ENCODE assay signal across 12 cellular contexts in the genomic region with DNA sequence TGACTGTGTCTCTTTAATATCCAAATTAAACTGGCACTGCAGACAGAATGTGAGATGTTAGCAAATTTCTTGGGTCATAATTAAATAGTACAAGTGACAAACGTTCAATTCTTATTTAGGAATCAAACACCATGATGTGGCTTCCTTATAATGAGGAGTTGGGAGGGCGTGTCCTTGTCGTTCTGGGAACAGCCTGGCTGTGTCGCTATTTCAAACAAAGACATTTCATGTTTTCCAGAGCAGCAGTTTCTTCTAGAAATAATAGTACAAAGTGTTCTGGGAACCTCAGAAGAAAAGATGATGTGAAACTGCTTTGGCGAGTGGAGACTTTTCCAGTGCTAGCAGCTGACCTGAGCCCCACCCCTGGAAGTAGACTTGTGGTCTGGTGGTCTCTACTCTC.
A peak's percentile ranks its signal among the peaks of the same experiment; 100 is the strongest.
DNase-seq lines count a peak whose midpoint lies in the region; TF ChIP-seq lines count a peak whose summit lies in the region.
"Had no signal": no experiment of that assay in that cellular context is flagged by ENCODE, and none has a peak within 500 bp of the region (broad histone marks: within the 10 kb centered on the region; RNA-seq: fewer than 3 reads in every experiment).

No MANE protein-coding gene starts in this region.

- peak; percentile 18 for DNase-seq in AG20443 (ENCODE audit: low spot score)
- no peak for DNase-seq in GM12865 (ENCODE audit: low read depth)
- no peak for DNase-seq in OCI-LY7 (ENCODE audit: low spot score)
- peak; percentile 34 for DNase-seq in iPS-NIHi11 (ENCODE audit: low spot score)
- DNase-seq in Karpas-422: no peak
- no peak for DNase-seq in cortex of kidney (lab: John Stamatoyannopoulos, UW)
- no peak for DNase-seq in T-helper 9 cell
- no peak for DNase-seq in esophagus muscularis mucosa (ENCODE audit: extremely low spot score)
- DNase-seq: mammary epithelial cell, NCI-H510A, small intestine had no signal

- H3K27me3 ChIP-seq in Karpas-422 (ENCODE audit: low read length) (no peaks in the 10 kb centered on the region), esophagus muscularis mucosa (peaks cover 0 to 22% (median 0%) of the 10 kb centered on the region in 4 donors)
- H3K27me3 ChIP-seq: neutrophil had no signal

- CTCF ChIA-PET in OCI-LY7 (lab: Charles Lee; ENCODE audit: unreplicated experiment): no interaction called here

- peaks cover 3% of the 10 kb centered on the region for H3K4me1 ChIP-seq in OCI-LY7 (ENCODE audit: insufficient read depth, low read length, poor library complexity, severe bottlenecking)
- no peaks in the 10 kb centered on the region for H3K4me1 ChIP-seq in Karpas-422 (ENCODE audit: low read length)
- no peaks in the 10 kb centered on the region for H3K4me1 ChIP-seq in esophagus muscularis mucosa

- TF ChIP-seq CTCF in GM12865 (IDR thresholded peaks at IDR 0.05; ENCODE audit: insufficient read depth, low read depth, low read length, missing control alignments) (peak; percentile 8), OCI-LY7 (conservative IDR thresholded peaks at IDR 0.05; ENCODE audit: low read length) (peak; percentile 46), esophagus muscularis mucosa (IDR thresholded peaks at IDR 0.05) (no peak)

- POLR2A ChIA-PET in OCI-LY7 (lab: Charles Lee): no interaction called here

- intact Hi-C loops in OCI-LY7 (cut with micrococcal nuclease; ENCODE audit: unreplicated experiment) (no loop called here), esophagus muscularis mucosa (cut with DNase I) (no loop called here)

- H3K9me2 ChIP-seq in OCI-LY7 (ENCODE audit: insufficient read depth, low read length): no peaks in the 10 kb centered on the region
- H3K9me2 ChIP-seq in Karpas-422 (replicated peaks; ENCODE audit: insufficient read depth, low read length): no peaks in the 10 kb centered on the region

- WGBS in esophagus muscularis mucosa: 24% methylated on average over 5 of the region's 5 CpGs

- no peak for TF ChIP-seq POLR2A in esophagus muscularis mucosa (IDR thresholded peaks at IDR 0.05; ENCODE audit: low read depth)

- H3K36me3 ChIP-seq in OCI-LY7 (ENCODE audit: insufficient read depth, low read length) (no peaks in the 10 kb centered on the region), Karpas-422 (ENCODE audit: insufficient read depth, low read length) (no peaks in the 10 kb centered on the region), esophagus muscularis mucosa (no peaks in the 10 kb centered on the region)
- H3K36me3 ChIP-seq: neutrophil had no signal

- H3K4me3 ChIP-seq in GM12865 (ENCODE audit: low read depth, low read length) (no peak overlapping the region), OCI-LY7 (ENCODE audit: low read depth, low read length, poor library complexity, severe bottlenecking) (no peak overlapping the region), Karpas-422 (ENCODE audit: low read length) (no peak overlapping the region), esophagus muscularis mucosa (no peak overlapping the region)

- H3K27ac ChIP-seq in OCI-LY7 (ENCODE audit: low read depth, low read length, poor library complexity, severe bottlenecking) (no peak overlapping the region), Karpas-422 (ENCODE audit: low read length) (no peak overlapping the region), esophagus muscularis mucosa (replicated peaks in 1 of 4) (no peak overlapping the region)
- H3K27ac ChIP-seq: neutrophil had no signal

- no peak overlapping the region for H2AFZ ChIP-seq in OCI-LY7 (ENCODE audit: low read length)
- no peak overlapping the region for H2AFZ ChIP-seq in Karpas-422 (ENCODE audit: low read length)

- no peak overlapping the region for H3K9ac ChIP-seq in Karpas-422 (ENCODE audit: low read length)

- no peaks in the 10 kb centered on the region; the same call in 1 of the 2 replicates for H4K20me1 ChIP-seq in OCI-LY7 (ENCODE audit: insufficient read depth, low read length)
- no peaks in the 10 kb centered on the region for H4K20me1 ChIP-seq in Karpas-422 (ENCODE audit: insufficient read depth, low read depth, low read length)

- BruUV-seq in OCI-LY7 (replicated peaks; lab: Mats Ljungman, UMichigan): no TSS peak

- H3K79me2 ChIP-seq in OCI-LY7 (ENCODE audit: insufficient read depth, low read depth, low read length): no peaks in the 10 kb centered on the region
- H3K79me2 ChIP-seq in Karpas-422 (ENCODE audit: low read length): no peaks in the 10 kb centered on the region

- H3K9me3 ChIP-seq in OCI-LY7 (ENCODE audit: low read length): no peaks in the 10 kb centered on the region
- H3K9me3 ChIP-seq in Karpas-422 (ENCODE audit: low read length): no peaks in the 10 kb centered on the region
- no peaks in the 10 kb centered on the region for H3K9me3 ChIP-seq in esophagus muscularis mucosa
- H3K9me3 ChIP-seq: neutrophil had no signal

- TF ChIP-seq EP300 in esophagus muscularis mucosa (IDR thresholded peaks at IDR 0.05): no peak

- H3K4me2 ChIP-seq in OCI-LY7 (ENCODE audit: low read length) (no peak overlapping the region), Karpas-422 (ENCODE audit: low read depth, low read length, poor library complexity, severe bottlenecking) (no peak overlapping the region)

Comparison
In these comparisons a context has a peak if more than half of its experiments do, and no peak if none do; other contexts are left out.
1. DNase-seq: peak in AG20443 (single experiment) and iPS-NIHi11 (single experiment); none in GM12865 (single experiment), OCI-LY7 (single experiment), Karpas-422 (single experiment), cortex of kidney (single experiment), T-helper 9 cell (single experiment) and esophagus muscularis mucosa (single experiment).
2. CTCF ChIP-seq: peak in GM12865 (single experiment) and OCI-LY7 (single experiment); none in esophagus muscularis mucosa (0 of 3).